ENCODE assay signal across 10 cellular contexts in genomic region chr11:96051820-96052219, GRCh38.
A peak's percentile ranks its signal among the peaks of the same experiment; 100 is the strongest.
DNase-seq lines count a peak whose midpoint lies in the region; ATAC-seq lines count a peak whose summit lies in the region.
"Had no signal": no experiment of that assay in that cellular context is flagged by ENCODE, and none has a peak within 500 bp of the region (broad histone marks: within the 10 kb centered on the region; RNA-seq: fewer than 3 reads in every experiment).

No MANE protein-coding gene starts in this region.

- in situ Hi-C loops in G401 (cut with HindIII; ENCODE audit: low sequenced_read_pairs), result no loop called here

- no peak overlapping the region for H3K4me3 ChIP-seq in mesenchymal stem cell (ENCODE audit: insufficient read depth in 1 of 2, low read depth in 1 of 2, low read length in 2 of 2)
- H3K4me3 ChIP-seq: K562 had no signal

- H3K79me1 ChIP-seq in mesenchymal stem cell (replicated peaks; ENCODE audit: low read length, poor library complexity, severe bottlenecking), result peaks cover 15% of the 10 kb centered on the region

- H2BK12ac ChIP-seq in mesenchymal stem cell (ENCODE audit: low read length in 2 of 2), result peak overlapping the region in 1 of 2 experiments; percentile 76

- no peaks in the 10 kb centered on the region for H3K9me3 ChIP-seq in mesenchymal stem cell (ENCODE audit: control insufficient read depth, low read length)
- no peaks in the 10 kb centered on the region for H3K9me3 ChIP-seq in T-helper 17 cell (ENCODE audit: control insufficient read depth, low read length, poor library complexity, severe bottlenecking)

- H3K4me1 ChIP-seq in mesenchymal stem cell (ENCODE audit: control insufficient read depth, insufficient read depth, low read depth, low read length), result peaks cover 5% of the 10 kb centered on the region

- peaks cover 2% of the 10 kb centered on the region for H3K36me3 Mint-ChIP-seq in T-helper 17 cell (ENCODE audit: low read depth)

- H4K8ac ChIP-seq in mesenchymal stem cell (ENCODE audit: low read length), result no peak overlapping the region

- no peak overlapping the region for H3K27ac Mint-ChIP-seq in T-helper 17 cell

- DNase-seq in mesenchymal stem cell (no peak), G401 (ENCODE audit: low spot score) (no peak), T-helper 17 cell (no peak)
- no peak for DNase-seq in activated CD8-positive, alpha-beta memory T cell treated with anti-CD3 and anti-CD28 coated beads, Interleukin-2, amount 50 U/mL, for 48 hours
- DNase-seq: GF-D8 had no signal

- no peak overlapping the region for H3K4ac ChIP-seq in mesenchymal stem cell (ENCODE audit: low read depth in 1 of 2, low read length in 2 of 2)

- H2AFZ ChIP-seq in mesenchymal stem cell (ENCODE audit: low read depth, low read length), result no peak overlapping the region

- no peak overlapping the region for H3K4me2 ChIP-seq in mesenchymal stem cell (ENCODE audit: low read length, poor library complexity, severe bottlenecking)

- no peak overlapping the region for H3K14ac ChIP-seq in mesenchymal stem cell (ENCODE audit: low read length in 2 of 2)

- no peak overlapping the region for H3K27ac ChIP-seq in mesenchymal stem cell (ENCODE audit: low read length, poor library complexity, severe bottlenecking)

- peak overlapping the region; percentile 78 for H2AK5ac ChIP-seq in mesenchymal stem cell (ENCODE audit: low read length, severe bottlenecking)

- H3K9ac ChIP-seq in mesenchymal stem cell (ENCODE audit: low read length), result no peak overlapping the region

- no peak overlapping the region for H3K23ac ChIP-seq in mesenchymal stem cell (ENCODE audit: low read length in 2 of 2)

- no peak overlapping the region for H3K18ac ChIP-seq in mesenchymal stem cell (ENCODE audit: low read depth in 1 of 2, low read length in 2 of 2)

- WGBS in mesenchymal stem cell, result no CpG with 5 or more reads among the region's 1 CpG

- no peak overlapping the region for H2BK5ac ChIP-seq in mesenchymal stem cell (ENCODE audit: low read depth, low read length, poor library complexity, severe bottlenecking)

- H3K27me3 ChIP-seq in mesenchymal stem cell (ENCODE audit: control insufficient read depth in 1 of 2, insufficient read depth in 1 of 2, low read length in 2 of 2), result no peaks in the 10 kb centered on the region

- no peaks in the 10 kb centered on the region for H3K27me3 Mint-ChIP-seq in T-helper 17 cell
- H3K27me3 Mint-ChIP-seq: memory B cell had no signal

- H3K4me3 Mint-ChIP-seq in T-helper 17 cell, result no peak overlapping the region
- H3K4me3 Mint-ChIP-seq: memory B cell had no signal

- no peak overlapping the region for H4K91ac ChIP-seq in mesenchymal stem cell (ENCODE audit: low read length)

- no peak overlapping the region for H2BK120ac ChIP-seq in mesenchymal stem cell (ENCODE audit: low read depth, low read length)

- no peak overlapping the region for H2BK15ac ChIP-seq in mesenchymal stem cell (ENCODE audit: low read depth, poor library complexity, severe bottlenecking)

- H3K36me3 ChIP-seq in mesenchymal stem cell (ENCODE audit: control insufficient read depth in 1 of 2, insufficient read depth in 2 of 2, low read depth in 1 of 2, low read length in 2 of 2), result no peaks in the 10 kb centered on the region

- H3K4me1 Mint-ChIP-seq in T-helper 17 cell, result peaks cover 12% of the 10 kb centered on the region

- ATAC-seq in GM18870 (IDR thresholded peaks at IDR 0.05; ENCODE audit: unreplicated experiment), result peak; percentile 96
- peak; percentile 93 for ATAC-seq in GM21423 (IDR thresholded peaks at IDR 0.05; ENCODE audit: unreplicated experiment)
- ATAC-seq in HG03095 (IDR thresholded peaks at IDR 0.05; ENCODE audit: unreplicated experiment), result peak; percentile 93
- no peak for ATAC-seq in T-helper 17 cell
- ATAC-seq: K562 had no signal
